Comparison of ENCODE assay signal across 11 cellular contexts in genomic region chr12:116879509-116880212, GRCh38. TPM values are rescaled to one million over a fixed set of nuclear protein-coding genes. Genes with fewer than 3 reads are reported as not detected.
DNase-seq lines count a peak whose midpoint lies in the region; ATAC-seq and TF ChIP-seq lines count a peak whose summit lies in the region.
"Had no signal": no experiment of that assay in that cellular context is flagged by ENCODE, and none has a peak within 500 bp of the region (broad histone marks: within the 10 kb centered on the region; RNA-seq: fewer than 3 reads in every experiment).

No MANE protein-coding gene starts in this region.

- H3K36me3 ChIP-seq in A673 (ENCODE audit: insufficient read depth, low read length, poor library complexity, severe bottlenecking), result no peaks in the 10 kb centered on the region
- H3K36me3 ChIP-seq in lower lobe of right lung, result no peaks in the 10 kb centered on the region

- H3K27ac ChIP-seq in A673 (ENCODE audit: low read depth, low read length, poor library complexity, severe bottlenecking) (no peak overlapping the region), lower lobe of right lung (no peak overlapping the region)
- H3K27ac ChIP-seq: HL-60, VCaP had no signal

- TF ChIP-seq CTCF in A673 (conservative IDR thresholded peaks at IDR 0.05; ENCODE audit: low read depth, low read length) (no peak), GM13977 (IDR thresholded peaks at IDR 0.05; ENCODE audit: extremely low read depth, insufficient read depth, missing control alignments) (no peak), lower lobe of right lung (IDR thresholded peaks at IDR 0.05) (no peak)

- H3K9me3 ChIP-seq in A673 (ENCODE audit: low read depth, low read length, poor library complexity, severe bottlenecking), result no peaks in the 10 kb centered on the region
- H3K9me3 ChIP-seq in lower lobe of right lung, result no peaks in the 10 kb centered on the region

- no peak overlapping the region for H3K27ac Mint-ChIP-seq in activated T-cell treated with anti-CD3 and anti-CD28 coated beads, Interleukin-2, amount 50 U/mL, for 72 hours

- H3K27me3 Mint-ChIP-seq in activated T-cell treated with anti-CD3 and anti-CD28 coated beads, Interleukin-2, amount 50 U/mL, for 72 hours (ENCODE audit: low read depth), result peaks cover 76% of the 10 kb centered on the region

- intact Hi-C loops in A673 (cut with micrococcal nuclease; ENCODE audit: unreplicated experiment) (no loop called here), lower lobe of right lung (cut with DNase I) (no loop called here)

- H3K4me1 Mint-ChIP-seq in activated T-cell treated with anti-CD3 and anti-CD28 coated beads, Interleukin-2, amount 50 U/mL, for 72 hours (ENCODE audit: low read depth), result peaks cover 39% of the 10 kb centered on the region

- peak overlapping the region; percentile 82 to 87 for H3K4me3 Mint-ChIP-seq in activated T-cell treated with anti-CD3 and anti-CD28 coated beads, Interleukin-2, amount 50 U/mL, for 72 hours

- DNase-seq in A673 (ENCODE audit: low spot score) (no peak), GM13977 (ENCODE audit: low spot score) (peak; percentile 38), lower lobe of right lung (no peak), NOMO-1 (lab: John Stamatoyannopoulos, UW; ENCODE audit: unreplicated experiment in 2 of 2) (no peak), kidney tubule cell (ENCODE audit: low spot score) (no peak), NCI-H1092 (lab: John Stamatoyannopoulos, UW) (no peak)
- peak in 1 of 2 donors; percentile 32 for DNase-seq in activated T-cell treated with anti-CD3 and anti-CD28 coated beads, Interleukin-2, amount 50 U/mL, for 72 hours
- DNase-seq in activated effector memory CD4-positive, alpha-beta T cell treated with Interleukin-2 at 50 U/mL for 16 hours, result no peak

- no peaks in the 10 kb centered on the region for H3K9me3 Mint-ChIP-seq in activated T-cell treated with anti-CD3 and anti-CD28 coated beads, Interleukin-2, amount 50 U/mL, for 72 hours

- peaks cover 2 to 5% of the 10 kb centered on the region in 2 donors for H3K36me3 Mint-ChIP-seq in activated T-cell treated with anti-CD3 and anti-CD28 coated beads, Interleukin-2, amount 50 U/mL, for 72 hours (ENCODE audit: insufficient read depth in 2 of 2)

- CTCF ChIA-PET in A673 (lab: Charles Lee), result interaction anchor here (0.8 kb wide), 1 partner anchor 176 kb away, joined by 4 read pairs; no protein-coding TSS in a partner anchor

- in situ Hi-C loops in GM13977 (cut with MboI; ENCODE audit: low pct_unique_long_range_greater_than_20kb, low sequenced_read_pairs, unreplicated experiment), result no loop called here

- peaks cover 27% of the 10 kb centered on the region for H3K4me1 ChIP-seq in A673 (ENCODE audit: insufficient read depth, low read length, poor library complexity, severe bottlenecking)
- peaks cover 42% of the 10 kb centered on the region for H3K4me1 ChIP-seq in lower lobe of right lung

- peak in 1 of 2 donors; percentile 29 for ATAC-seq in activated T-cell treated with anti-CD3 and anti-CD28 coated beads, Interleukin-2, amount 50 U/mL, for 72 hours (replicated peaks in 1 of 2)
- ATAC-seq in lower lobe of right lung, result no peak

- H3K27me3 ChIP-seq in A673 (replicated peaks; ENCODE audit: insufficient read depth, low read depth, low read length, poor library complexity) (peaks cover 63% of the 10 kb centered on the region), lower lobe of right lung (ENCODE audit: low read depth) (peaks cover 89% of the 10 kb centered on the region)

- H3K4me3 ChIP-seq in A673 (ENCODE audit: low read depth, low read length, poor library complexity, severe bottlenecking), result peak overlapping the region; percentile 40
- peak overlapping the region; percentile 29 for H3K4me3 ChIP-seq in lower lobe of right lung

- POLR2A ChIA-PET in A673 (lab: Charles Lee; ENCODE audit: low non-redundant PET), result no interaction called here

- no TSS peak for BruUV-seq in A673 (replicated peaks; lab: Mats Ljungman, UMichigan)

RNA-seq across cellular contexts. Expression of gene HRK, which starts 1.6 kb away (rescaled TPM):
- 0.17 and 0.37 TPM in 2 replicates for total RNA-seq in A673 (2021)
- under 1 TPM in 1 of 2 donors, not detected in 1; 0.12 TPM for total RNA-seq in activated T-cell treated with anti-CD3 and anti-CD28 coated beads, Interleukin-2, amount 50 U/mL, for 72 hours
- 0.18 TPM for total RNA-seq in lower lobe of right lung
- total RNA-seq: fibroblast of villous mesenchyme had no signal

RNA-seq across cellular contexts. Expression of gene FBXW8, which starts 31.1 kb away (rescaled TPM):
- 14.8 and 17.0 TPM in 2 replicates for total RNA-seq in A673 (2021)
- total RNA-seq in activated T-cell treated with anti-CD3 and anti-CD28 coated beads, Interleukin-2, amount 50 U/mL, for 72 hours, result 10 to 100 TPM; 10.0 to 10.4 TPM
- 16.4 TPM for total RNA-seq in lower lobe of right lung
